Comparison of ENCODE assay signal across 8 cellular contexts in the genomic region with DNA sequence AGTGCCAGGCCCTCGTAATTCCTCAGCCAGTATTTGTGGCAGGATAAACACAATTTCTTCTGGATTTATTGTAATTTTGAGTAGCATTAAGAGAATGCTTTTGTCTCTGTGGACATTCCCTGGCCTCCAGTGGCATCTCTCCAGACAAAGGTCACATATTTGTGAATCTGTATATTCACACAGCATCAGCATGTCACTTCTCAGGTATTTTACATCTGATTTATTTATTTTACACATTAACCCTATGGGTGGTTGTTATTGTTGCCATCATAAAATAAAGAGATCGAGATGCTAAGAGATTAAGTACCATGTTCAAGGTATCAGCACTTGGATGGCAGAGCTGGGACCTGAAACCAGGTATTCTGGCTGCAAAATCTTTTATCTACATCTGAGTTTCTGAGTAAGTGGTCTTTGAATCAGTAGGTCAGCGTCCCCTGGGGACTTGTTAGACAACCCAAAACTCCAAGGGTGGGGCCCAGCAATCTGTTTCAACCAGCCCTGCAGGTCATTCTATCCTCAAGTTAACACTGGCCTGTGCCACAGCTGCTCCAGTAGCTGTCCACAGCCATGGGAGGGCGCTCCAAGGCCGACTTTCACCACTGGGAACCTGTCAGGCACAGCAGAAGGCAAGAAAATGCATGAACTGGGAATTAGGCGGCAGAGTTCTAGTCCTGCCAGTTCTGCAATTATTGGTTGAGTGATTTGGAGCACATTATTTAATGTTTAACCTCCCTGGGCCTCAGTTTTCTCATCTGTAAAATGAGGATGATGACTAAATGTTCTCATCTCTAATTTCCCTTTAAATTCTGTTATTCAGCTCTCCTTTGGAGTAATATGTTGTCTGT. TPM values are rescaled to one million over a fixed set of nuclear protein-coding genes. Genes with fewer than 3 reads are reported as not detected.
DNase-seq lines count a peak whose midpoint lies in the region; ATAC-seq and TF ChIP-seq lines count a peak whose summit lies in the region.

No MANE protein-coding gene starts in this region.

- H3K79me2 ChIP-seq in DND-41 (ENCODE audit: insufficient read depth, low read length) (no peaks in the 10 kb centered on the region), Karpas-422 (ENCODE audit: low read length) (no peaks in the 10 kb centered on the region)

- H3K9me2 ChIP-seq in Karpas-422 (replicated peaks; ENCODE audit: insufficient read depth, low read length), result no peaks in the 10 kb centered on the region

- peak; percentile 89 for ATAC-seq in DND-41 (ENCODE audit: insufficient read depth, low read depth)
- ATAC-seq in GM19324 (IDR thresholded peaks at IDR 0.05; ENCODE audit: low FRiP score, unreplicated experiment), result no peak
- no peak for ATAC-seq in HG02678 (IDR thresholded peaks at IDR 0.05; ENCODE audit: unreplicated experiment)

- H4K20me1 ChIP-seq in DND-41 (ENCODE audit: insufficient read depth, low read length) (no peaks in the 10 kb centered on the region), Karpas-422 (ENCODE audit: insufficient read depth, low read depth, low read length) (no peaks in the 10 kb centered on the region)

- DNase-seq in DND-41 (peak; percentile 69), Karpas-422 (peak; percentile 88), SJCRH30 (peak; percentile 92 to 93), head of caudate nucleus (peak; percentile 32 to 90 (median 74)), pulmonary artery endothelial cell (ENCODE audit: low read depth, low spot score) (peak; percentile 40)
- peak; percentile 34 for DNase-seq in activated gamma-delta T cell treated with anti-CD3 and anti-CD28 coated beads, Interleukin-2, amount 50 U/mL, for 16 hours (ENCODE audit: low read depth)

- no peaks in the 10 kb centered on the region for H3K36me3 ChIP-seq in DND-41 (ENCODE audit: insufficient read depth, low read length)
- H3K36me3 ChIP-seq in Karpas-422 (ENCODE audit: insufficient read depth, low read length), result no peaks in the 10 kb centered on the region
- no peaks in the 10 kb centered on the region for H3K36me3 ChIP-seq in SJCRH30

- no peaks in the 10 kb centered on the region for H3K9me3 ChIP-seq in DND-41 (ENCODE audit: insufficient read depth, low read length, severe bottlenecking)
- H3K9me3 ChIP-seq in Karpas-422 (ENCODE audit: low read length), result no peaks in the 10 kb centered on the region
- H3K9me3 ChIP-seq in SJCRH30 (replicated peaks), result no peaks in the 10 kb centered on the region

- H3K9ac ChIP-seq in DND-41 (ENCODE audit: low read depth, low read length) (no peak overlapping the region), Karpas-422 (ENCODE audit: low read length) (no peak overlapping the region)

- H2AFZ ChIP-seq in DND-41 (ENCODE audit: low read depth, low read length) (no peak overlapping the region), Karpas-422 (ENCODE audit: low read length) (no peak overlapping the region)

- H3K4me1 ChIP-seq in DND-41 (ENCODE audit: insufficient read depth, low read length) (no peaks in the 10 kb centered on the region), Karpas-422 (ENCODE audit: low read length) (no peaks in the 10 kb centered on the region), SJCRH30 (peaks cover 22% of the 10 kb centered on the region)

- intact Hi-C loops in head of caudate nucleus (cut with DNase I), result no loop called here

- no peak overlapping the region for H3K4me2 ChIP-seq in DND-41 (ENCODE audit: insufficient read depth, low read length)
- H3K4me2 ChIP-seq in Karpas-422 (ENCODE audit: low read depth, low read length, poor library complexity, severe bottlenecking), result no peak overlapping the region

- H3K27ac ChIP-seq in DND-41 (ENCODE audit: low read length), result no peak overlapping the region
- H3K27ac ChIP-seq in Karpas-422 (ENCODE audit: low read length), result no peak overlapping the region
- H3K27ac ChIP-seq in SJCRH30, result no peak overlapping the region

- H3K4me3 ChIP-seq in DND-41 (ENCODE audit: low read depth in 1 of 2, low read length in 2 of 2), result no peak overlapping the region
- no peak overlapping the region for H3K4me3 ChIP-seq in Karpas-422 (ENCODE audit: low read length)
- no peak overlapping the region; the same call in 1 of the 2 replicates for H3K4me3 ChIP-seq in SJCRH30

- H3K27me3 ChIP-seq in DND-41 (ENCODE audit: insufficient read depth, low read length, poor library complexity) (no peaks in the 10 kb centered on the region), Karpas-422 (ENCODE audit: low read length) (no peaks in the 10 kb centered on the region), SJCRH30 (no peaks in the 10 kb centered on the region)

- peak; percentile 90 for TF ChIP-seq CTCF in DND-41 (IDR thresholded peaks at IDR 0.05; ENCODE audit: borderline replicate concordance, extremely low read depth, low read length, poor library complexity, severe bottlenecking)

RNA-seq across cellular contexts. Expression of gene MRPL33, which starts 17.6 kb away (rescaled TPM):
- 54.9 and 112 TPM in 2 replicates for total RNA-seq in Karpas-422 (2014; rRNA removed; shearing (Covaris generic); ENCODE audit: low replicate concordance)
- 180 and 212 TPM in 2 replicates for total RNA-seq in SJCRH30 (2014; rRNA removed; shearing (Covaris generic))
- 75.8 and 76.7 TPM in 2 replicates for total RNA-seq in pulmonary artery endothelial cell

Comparison
In these comparisons a context has a peak if more than half of its experiments do, and no peak if none do; other contexts are left out.
1. DNase-seq: peak in every context shown above with its lines; median percentile 92 in SJCRH30; 88 in Karpas-422; 74 in head of caudate nucleus; 69 in DND-41; 40 in pulmonary artery endothelial cell; 34 in activated gamma-delta T cell treated with anti-CD3 and anti-CD28 coated beads, Interleukin-2, amount 50 U/mL, for 16 hours.